23 cellular contexts compared by ENCODE assay signal in the genomic region with DNA sequence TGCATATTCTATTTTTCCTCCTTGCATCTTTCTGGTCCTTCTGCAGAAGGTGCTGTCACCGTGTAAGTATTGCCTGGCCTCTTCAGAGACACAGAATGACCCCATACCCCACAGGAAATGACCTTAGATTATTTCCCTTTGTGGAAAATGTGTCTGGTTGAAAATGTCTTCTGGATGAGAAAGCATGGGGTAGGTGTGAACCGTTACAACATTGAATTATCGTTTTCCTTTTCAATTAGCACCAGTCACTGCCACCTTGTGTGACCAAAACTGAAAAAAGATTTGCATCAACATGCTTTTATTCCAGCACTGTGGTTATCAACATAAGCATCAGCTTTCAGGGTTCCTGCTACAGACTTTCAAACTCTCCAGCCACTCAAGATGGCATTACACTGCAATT.
A peak's percentile ranks its signal among the peaks of the same experiment; 100 is the strongest.
DNase-seq lines count a peak whose midpoint lies in the region; ATAC-seq and TF ChIP-seq lines count a peak whose summit lies in the region.
"Had no signal": no experiment of that assay in that cellular context is flagged by ENCODE, and none has a peak within 500 bp of the region (broad histone marks: within the 10 kb centered on the region; RNA-seq: fewer than 3 reads in every experiment).

No MANE protein-coding gene starts in this region.

- DNase-seq in GM06990 (ENCODE audit: extremely low read depth, insufficient read length) (peak; percentile 9), LoVo (ENCODE audit: low spot score) (no peak), GF-D8 (lab: John Stamatoyannopoulos, UW) (no peak), inferior parietal cortex (ENCODE audit: extremely low spot score) (no peak)
- DNase-seq: activated CD8-positive, alpha-beta T cell treated with anti-CD3 and anti-CD28 coated beads for 36 hours; activated naive CD8-positive, alpha-beta T cell treated with anti-CD3 and anti-CD28 coated beads, Interleukin-2, amount 10 ng/mL, durations not matched to agents 7 days and 5 days; activated T-cell treated with anti-CD3 and anti-CD28 coated beads, Interleukin-2, amount 50 U/mL, for 72 hours; DMS 273 treated with DMSO at 0.1 percent for 48 hours; erythroblast; NCI-H2029; NCI-H524; sigmoid colon; stimulated activated CD4-positive, alpha-beta T cell treated with anti-CD3 and anti-CD28 coated beads, Interleukin-1b, Interleukin-23, amount 100 ng/mL, for 48 hours; T-cell; uterus; WERI-Rb-1 had no signal

- no peak overlapping the region for H3K4me3 ChIP-seq in GM06990 (replicated peaks; ENCODE audit: low read depth, low read length)
- H3K4me3 ChIP-seq: BLaER1 treated with 17β-estradiol and CSF1 and Interleukin-3, amounts not matched to agents 10 nM and 100 nM; breast epithelium; sigmoid colon; uterus had no signal

- no peaks in the 10 kb centered on the region; the same call in 1 of the 2 replicates for H3K27me3 ChIP-seq in GM06990 (replicated peaks; ENCODE audit: control insufficient read depth, insufficient read depth, low read length)
- H3K27me3 ChIP-seq: BLaER1 treated with 17β-estradiol and CSF1 and Interleukin-3, amounts not matched to agents 10 nM and 100 nM; breast epithelium; sigmoid colon; uterus had no signal

- ATAC-seq in GM18870 (IDR thresholded peaks at IDR 0.05; ENCODE audit: unreplicated experiment): peak; percentile 91
- ATAC-seq in GM21619 (IDR thresholded peaks at IDR 0.05; ENCODE audit: unreplicated experiment): peak; percentile 75
- peak; percentile 89 for ATAC-seq in HG03175 (IDR thresholded peaks at IDR 0.05; ENCODE audit: unreplicated experiment)
- ATAC-seq in HG03280 (IDR thresholded peaks at IDR 0.05; ENCODE audit: unreplicated experiment): no peak
- ATAC-seq: activated CD8-positive, alpha-beta T cell treated with anti-CD3 and anti-CD28 coated beads for 36 hours; Right ventricle myocardium inferior; T-cell had no signal

- no peak for TF ChIP-seq CTCF in GM06990 (IDR thresholded peaks at IDR 0.05; ENCODE audit: insufficient read depth, low read length, poor library complexity, severe bottlenecking)

- H3K36me3 ChIP-seq in GM06990 (ENCODE audit: control insufficient read depth, insufficient read depth, low read length): no peaks in the 10 kb centered on the region
- H3K36me3 ChIP-seq: BLaER1 treated with 17β-estradiol and CSF1 and Interleukin-3, amounts not matched to agents 10 nM and 100 nM; breast epithelium; sigmoid colon; uterus; WERI-Rb-1 had no signal
